In the genomic region with DNA sequence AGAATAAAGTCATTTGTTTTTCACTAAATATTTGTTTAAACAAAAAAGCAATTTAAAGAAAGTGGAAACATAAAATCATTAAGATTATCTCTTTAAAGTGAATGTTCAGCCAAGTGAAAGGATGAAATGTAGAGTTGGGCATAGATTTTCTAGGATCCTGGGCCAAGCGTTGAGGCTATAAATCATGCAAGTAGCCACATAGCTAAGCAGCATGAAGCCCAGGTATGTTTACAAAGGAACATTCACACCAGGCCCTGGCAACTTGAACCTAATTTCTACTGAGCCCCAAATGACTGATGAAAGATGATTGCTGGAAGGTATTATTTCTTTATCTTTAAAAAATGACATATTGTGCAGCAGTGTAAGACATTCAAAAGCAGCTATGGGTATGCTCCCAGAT, we compare ENCODE assay signal across 21 cellular contexts.
"Had no signal": no experiment of that assay in that cellular context is flagged by ENCODE, and none has a peak within 500 bp of the region (broad histone marks: within the 10 kb centered on the region; RNA-seq: fewer than 3 reads in every experiment).

No MANE protein-coding gene starts in this region.

- ATAC-seq: effector memory CD8-positive, alpha-beta T cell; left lung; naive thymus-derived CD8-positive, alpha-beta T cell; right lobe of liver; stimulated activated naive CD8-positive, alpha-beta T cell treated with anti-CD3 and anti-CD28 coated beads, Interleukin-15, amount 100 ng/mL, for 72 hours; upper lobe of right lung had no signal

- H3K36me3 Mint-ChIP-seq: naive thymus-derived CD8-positive, alpha-beta T cell had no signal

- H3K9me3 Mint-ChIP-seq: stimulated activated naive CD8-positive, alpha-beta T cell treated with anti-CD3 and anti-CD28 coated beads, Interleukin-15, amount 100 ng/mL, for 72 hours had no signal

- H3K27me3 Mint-ChIP-seq: effector memory CD8-positive, alpha-beta T cell; naive thymus-derived CD8-positive, alpha-beta T cell; stimulated activated naive CD8-positive, alpha-beta T cell treated with anti-CD3 and anti-CD28 coated beads, Interleukin-15, amount 100 ng/mL, for 72 hours had no signal

- FAIRE-seq: endometrium, kidney, small intestine had no signal

- H3K4me3 Mint-ChIP-seq: effector memory CD8-positive, alpha-beta T cell; naive thymus-derived CD8-positive, alpha-beta T cell; stimulated activated naive CD8-positive, alpha-beta T cell treated with anti-CD3 and anti-CD28 coated beads, Interleukin-15, amount 100 ng/mL, for 72 hours had no signal

- H3K4me1 Mint-ChIP-seq: naive thymus-derived CD8-positive, alpha-beta T cell; stimulated activated naive CD8-positive, alpha-beta T cell treated with anti-CD3 and anti-CD28 coated beads, Interleukin-15, amount 100 ng/mL, for 72 hours had no signal

- DNase-seq: cortex of kidney; effector memory CD8-positive, alpha-beta T cell; erythroblast; esophagus squamous epithelium; foreskin melanocyte; kidney; left lung; naive thymus-derived CD8-positive, alpha-beta T cell; occipital lobe; ovary; right lobe of liver; small intestine; stimulated activated CD4-positive, alpha-beta T cell treated with anti-CD3 and anti-CD28 coated beads, Interleukin-15, amount 100 ng/mL, for 24 hours; stimulated activated CD4-positive, alpha-beta T cell treated with anti-CD3 and anti-CD28 coated beads, Interleukin-2, amount 100 ng/mL, for 48 hours; stimulated activated CD8-positive, alpha-beta memory T cell treated with anti-CD3 and anti-CD28 coated beads, Interleukin-4, amount 100 ng/mL, for 48 hours; stimulated activated naive CD4-positive, alpha-beta T cell; stimulated activated naive CD8-positive, alpha-beta T cell treated with anti-CD3 and anti-CD28 coated beads, Interleukin-15, amount 100 ng/mL, for 72 hours; transverse colon; upper lobe of right lung; uterus had no signal

- H3K27ac Mint-ChIP-seq: effector memory CD8-positive, alpha-beta T cell; naive thymus-derived CD8-positive, alpha-beta T cell; stimulated activated naive CD8-positive, alpha-beta T cell treated with anti-CD3 and anti-CD28 coated beads, Interleukin-15, amount 100 ng/mL, for 72 hours had no signal
